8 cellular contexts compared by ENCODE assay signal in genomic region chr13:36431204-36432105, GRCh38. TPM values are rescaled to one million over a fixed set of nuclear protein-coding genes. Genes with fewer than 3 reads are reported as not detected.
DNase-seq lines count a peak whose midpoint lies in the region; ATAC-seq, FAIRE-seq and TF ChIP-seq lines count a peak whose summit lies in the region.

No MANE protein-coding gene starts in this region.

- H3K9ac ChIP-seq in stomach smooth muscle (ENCODE audit: low read length in 2 of 2): no peak overlapping the region

- H3K36me3 ChIP-seq in stomach smooth muscle (ENCODE audit: control insufficient read depth in 2 of 2, insufficient read depth in 2 of 2, low read length in 2 of 2): no peaks in the 10 kb centered on the region

- H3K4me3 ChIP-seq in stomach smooth muscle (ENCODE audit: low read length in 2 of 2): peak overlapping the region; percentile 54 to 72

- peak; percentile 61 for ATAC-seq in HG02759 (IDR thresholded peaks at IDR 0.05; ENCODE audit: unreplicated experiment)

- H3K4me1 ChIP-seq in stomach smooth muscle (ENCODE audit: control insufficient read depth, insufficient read depth, low read length): peaks cover 22% of the 10 kb centered on the region

- H3K27ac ChIP-seq in angular gyrus (ENCODE audit: low read depth, low read length) (peak overlapping the region; percentile 70), stomach smooth muscle (ENCODE audit: low read length) (no peak overlapping the region)

- peaks cover 16 to 40% of the 10 kb centered on the region in 2 donors for H3K27me3 ChIP-seq in stomach smooth muscle (ENCODE audit: control insufficient read depth in 1 of 2, insufficient read depth in 2 of 2, low read length in 2 of 2)

- no peak for FAIRE-seq in GM12891 (lab: Jason Lieb, UNC)

- TF ChIP-seq POLR2A in GM12891 (IDR thresholded peaks at IDR 0.05; ENCODE audit: low read depth, low read length): no peak
- no peak for TF ChIP-seq POLR2A in erythroblast (IDR thresholded peaks at IDR 0.05; ENCODE audit: low read length)

- H3K9me3 ChIP-seq in stomach smooth muscle (ENCODE audit: control insufficient read depth in 2 of 2, low read length in 2 of 2): no peaks in the 10 kb centered on the region

- DNase-seq in D341Med (ENCODE audit: low spot score): peak; percentile 64
- peak; percentile 57 for DNase-seq in iPS-NIHi11 (ENCODE audit: low spot score)
- no peak for DNase-seq in GM12891 (ENCODE audit: insufficient read length, low spot score)
- DNase-seq in erythroblast (lab: John Stamatoyannopoulos, UW): no peak
- no peak for DNase-seq in stimulated activated naive CD4-positive, alpha-beta T cell (lab: John Stamatoyannopoulos, UW)

TF ChIP-seq in GM12891, 5 proteins besides CTCF, POLR2A, EP300 and RAD21:
- TF ChIP-seq PAX5 (IDR thresholded peaks at IDR 0.05; ENCODE audit: insufficient read depth, low read length, severe bottlenecking) (no peak), SPI1 (IDR thresholded peaks at IDR 0.05; ENCODE audit: low read depth, low read length) (no peak), POLR2AphosphoS5 (IDR thresholded peaks at IDR 0.05; ENCODE audit: low read depth, low read length) (no peak), TAF1 (IDR thresholded peaks at IDR 0.05; ENCODE audit: low read depth, low read length) (no peak), POU2F2 (IDR thresholded peaks at IDR 0.05; ENCODE audit: low read depth, low read length) (no peak)

RNA-seq across cellular contexts. Expression of gene CCNA1, which starts 0.8 kb away (rescaled TPM):
- polyA plus RNA-seq in GM12891 (2012; ENCODE audit: low read depth, missing spikeins): not detected

Comparison
In these comparisons a context has a peak if more than half of its experiments do, and no peak if none do; other contexts are left out.
1. DNase-seq: peak in D341Med (single experiment) and iPS-NIHi11 (single experiment); none in GM12891 (single experiment), erythroblast (0 of 2) and stimulated activated naive CD4-positive, alpha-beta T cell (0 of 6).